Comparison of ENCODE assay signal across 8 cellular contexts in genomic region chr2:239380831-239381708, GRCh38. TPM values are rescaled to one million over a fixed set of nuclear protein-coding genes. Genes with fewer than 3 reads are reported as not detected.
DNase-seq lines count a peak whose midpoint lies in the region; ATAC-seq lines count a peak whose summit lies in the region.

No MANE protein-coding gene starts in this region.

- H3K27me3 ChIP-seq in aorta (ENCODE audit: control insufficient read depth in 1 of 2, insufficient read depth in 2 of 2, low read length in 1 of 2) = no peaks in the 10 kb centered on the region

- H3K4me1 ChIP-seq in aorta (ENCODE audit: control insufficient read depth in 1 of 2, insufficient read depth in 2 of 2, low read length in 2 of 2) = no peaks in the 10 kb centered on the region

- intact Hi-C loops in aorta (cut with DNase I) = no loop called here

- peak overlapping the region; percentile 65 to 94 for H3K27ac Mint-ChIP-seq in natural killer cell treated with Interleukin-12 subunit alpha and Interleukin-12 subunit beta and Interleukin-15 and Interleukin-18, amount 100 ng/mL, for 72 hours

- H3K27me3 Mint-ChIP-seq in natural killer cell treated with Interleukin-12 subunit alpha and Interleukin-12 subunit beta and Interleukin-15 and Interleukin-18, amount 100 ng/mL, for 72 hours = peaks cover 0 to 2% of the 10 kb centered on the region in 2 donors

- peak; percentile 52 for ATAC-seq in GM21515 (IDR thresholded peaks at IDR 0.05; ENCODE audit: unreplicated experiment)
- peak; percentile 57 to 67 for ATAC-seq in natural killer cell treated with Interleukin-12 subunit alpha and Interleukin-12 subunit beta and Interleukin-15 and Interleukin-18, amount 100 ng/mL, for 72 hours
- no peak for ATAC-seq in aorta (ENCODE audit: low FRiP score)
- ATAC-seq in GM19023 (IDR thresholded peaks at IDR 0.05; ENCODE audit: unreplicated experiment) = no peak

- H3K9me3 Mint-ChIP-seq in natural killer cell treated with Interleukin-12 subunit alpha and Interleukin-12 subunit beta and Interleukin-15 and Interleukin-18, amount 100 ng/mL, for 72 hours = no peaks in the 10 kb centered on the region

- H3K4me3 Mint-ChIP-seq in natural killer cell treated with Interleukin-12 subunit alpha and Interleukin-12 subunit beta and Interleukin-15 and Interleukin-18, amount 100 ng/mL, for 72 hours = peak overlapping the region; percentile 87

- no peaks in the 10 kb centered on the region for H3K36me3 ChIP-seq in aorta (ENCODE audit: control insufficient read depth in 1 of 2, insufficient read depth in 2 of 2, low read length in 1 of 2)

- no peaks in the 10 kb centered on the region for H3K9me3 ChIP-seq in aorta (ENCODE audit: control insufficient read depth, low read length)

- H3K36me3 Mint-ChIP-seq in natural killer cell treated with Interleukin-12 subunit alpha and Interleukin-12 subunit beta and Interleukin-15 and Interleukin-18, amount 100 ng/mL, for 72 hours = no peaks in the 10 kb centered on the region

- DNase-seq in NAMALWA (ENCODE audit: low spot score) (peak; percentile 52), aorta (peak; percentile 61 to 67), NCI-H2227 (lab: John Stamatoyannopoulos, UW; ENCODE audit: unreplicated experiment) (no peak), COR-L47 (lab: John Stamatoyannopoulos, UW) (no peak)
- peak; percentile 71 for DNase-seq in activated naive CD4-positive, alpha-beta T cell treated with anti-CD3 and anti-CD28 coated beads, Interleukin-2, amount 50 U/mL, for 16 hours
- DNase-seq in natural killer cell treated with Interleukin-12 subunit alpha and Interleukin-12 subunit beta and Interleukin-15 and Interleukin-18, amount 100 ng/mL, for 72 hours (ENCODE audit: low spot score) = peak; percentile 60

- 62 to 66% methylated on average over 30 of the region's 30 CpGs for WGBS in aorta, 2 donors

- peaks cover 16 to 29% of the 10 kb centered on the region in 2 donors for H3K4me1 Mint-ChIP-seq in natural killer cell treated with Interleukin-12 subunit alpha and Interleukin-12 subunit beta and Interleukin-15 and Interleukin-18, amount 100 ng/mL, for 72 hours (ENCODE audit: low read depth in 2 of 2)

- H3K4me3 ChIP-seq in aorta (ENCODE audit: low read length in 2 of 2) = no peak overlapping the region

- no peak overlapping the region for H3K27ac ChIP-seq in aorta (ENCODE audit: low read depth in 1 of 2, low read length in 2 of 2)

RNA-seq across cellular contexts. Expression of gene HDAC4, which starts 19.8 kb away (rescaled TPM):
- total RNA-seq in natural killer cell treated with Interleukin-12 subunit alpha and Interleukin-12 subunit beta and Interleukin-15 and Interleukin-18, amount 100 ng/mL, for 72 hours = 10 to 100 TPM; 22.3 to 48.6 TPM
- total RNA-seq in aorta = 10 to 100 TPM; 50.7 to 75.5 TPM
- polyA plus RNA-seq in aorta = 1 to 10 TPM; 6.8 to 9.6 TPM

Comparison
In these comparisons a context has a peak if more than half of its experiments do, and no peak if none do; other contexts are left out.
1. ATAC-seq: peak in GM21515 (single experiment) and natural killer cell treated with Interleukin-12 subunit alpha and Interleukin-12 subunit beta and Interleukin-15 and Interleukin-18, amount 100 ng/mL, for 72 hours (2 of 2); none in aorta (single experiment) and GM19023 (single experiment).
2. DNase-seq: peak in NAMALWA (single experiment), activated naive CD4-positive, alpha-beta T cell treated with anti-CD3 and anti-CD28 coated beads, Interleukin-2, amount 50 U/mL, for 16 hours (single experiment), natural killer cell treated with Interleukin-12 subunit alpha and Interleukin-12 subunit beta and Interleukin-15 and Interleukin-18, amount 100 ng/mL, for 72 hours (single experiment) and aorta (2 of 2); none in NCI-H2227 (single experiment) and COR-L47 (single experiment).